In the genomic region with DNA sequence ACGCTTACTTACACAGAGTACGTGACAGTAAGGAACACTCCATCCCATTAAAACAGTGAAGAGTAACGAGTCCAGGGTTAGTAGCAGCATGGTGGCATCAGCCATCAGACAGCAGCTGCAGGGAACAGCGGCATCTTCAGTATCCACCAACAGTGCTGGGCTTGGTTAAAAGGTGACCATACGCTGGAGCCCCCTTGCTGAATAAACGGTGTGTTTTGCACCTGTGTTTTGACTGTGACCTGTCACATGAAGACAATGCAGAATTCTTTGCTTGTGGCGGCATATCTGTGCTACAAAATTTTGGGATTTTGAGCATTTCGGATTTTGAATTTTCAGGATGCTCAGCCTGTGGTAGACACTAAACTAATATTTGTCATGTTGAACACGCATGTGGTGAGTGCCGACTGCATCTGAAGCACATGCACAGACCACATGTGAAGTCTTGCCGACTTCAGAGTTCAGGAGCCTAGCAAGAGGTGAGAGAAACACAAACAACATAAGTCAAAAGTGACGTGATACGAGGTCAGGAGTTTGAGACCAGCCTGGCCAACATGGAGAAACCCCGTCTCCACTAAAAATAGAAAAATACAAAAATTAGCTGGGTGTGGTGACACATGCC, we compare ENCODE assay signal across 23 cellular contexts.
"Had no signal": no experiment of that assay in that cellular context is flagged by ENCODE, and none has a peak within 500 bp of the region (broad histone marks: within the 10 kb centered on the region; RNA-seq: fewer than 3 reads in every experiment).

No MANE protein-coding gene starts in this region.

- H3K9me3 Mint-ChIP-seq: memory B cell; stimulated activated effector memory CD8-positive, alpha-beta T cell treated with anti-CD3 and anti-CD28 coated beads, Interleukin-12 subunit alpha, Interleukin-12 subunit beta, amount 100 ng/mL, for 72 hours had no signal

- H3K9me3 ChIP-seq: colonic mucosa, lower lobe of right lung, prostate gland, suprapubic skin, thyroid gland, upper lobe of left lung had no signal

- H3K27ac ChIP-seq: colonic mucosa, heart left ventricle, lower lobe of right lung, parathyroid adenoma, prostate gland, suprapubic skin, thyroid gland, upper lobe of left lung had no signal

- H3K36me3 ChIP-seq: colonic mucosa, heart left ventricle, lower lobe of right lung, prostate gland, suprapubic skin, thyroid gland, upper lobe of left lung had no signal

- DNase-seq: caudate nucleus; colonic mucosa; dermis blood vessel endothelial cell; effector CD4-positive, alpha-beta T cell; hippocampal formation; kidney glomerular epithelial cell; lower lobe of right lung; occipital lobe; small intestine; stimulated activated CD4-positive, alpha-beta T cell treated with anti-CD3 and anti-CD28 coated beads, Interleukin-12 subunit alpha, Interleukin-12 subunit beta, amount 100 ng/mL, for 4 hours; stimulated activated CD4-positive, alpha-beta T cell treated with anti-CD3 and anti-CD28 coated beads, Interleukin-2, amount 100 ng/mL, for 48 hours; stimulated activated CD8-positive, alpha-beta memory T cell treated with anti-CD3 and anti-CD28 coated beads, Interleukin-4, amount 100 ng/mL, for 48 hours; stimulated activated naive CD8-positive, alpha-beta T cell treated with anti-CD3 and anti-CD28 coated beads, Interleukin-15, Interleukin-2, amounts not matched to agents 100 U/mL and 50 U/mL, for 24 hours; thyroid gland had no signal

- H3K27me3 ChIP-seq: colonic mucosa, thyroid gland, upper lobe of left lung had no signal

- H3K4me1 Mint-ChIP-seq: memory B cell; stimulated activated effector memory CD8-positive, alpha-beta T cell treated with anti-CD3 and anti-CD28 coated beads, Interleukin-12 subunit alpha, Interleukin-12 subunit beta, amount 100 ng/mL, for 72 hours had no signal

- H3K4me1 ChIP-seq: colonic mucosa, parathyroid adenoma, prostate gland, suprapubic skin, upper lobe of left lung had no signal

- H3K36me3 Mint-ChIP-seq: memory B cell; mesothelial cell of epicardium; stimulated activated effector memory CD8-positive, alpha-beta T cell treated with anti-CD3 and anti-CD28 coated beads, Interleukin-12 subunit alpha, Interleukin-12 subunit beta, amount 100 ng/mL, for 72 hours had no signal

- H3K4me3 Mint-ChIP-seq: memory B cell; mesothelial cell of epicardium; nephron; stimulated activated effector memory CD8-positive, alpha-beta T cell treated with anti-CD3 and anti-CD28 coated beads, Interleukin-12 subunit alpha, Interleukin-12 subunit beta, amount 100 ng/mL, for 72 hours had no signal

- H3K27ac Mint-ChIP-seq: memory B cell; mesothelial cell of epicardium; stimulated activated effector memory CD8-positive, alpha-beta T cell treated with anti-CD3 and anti-CD28 coated beads, Interleukin-12 subunit alpha, Interleukin-12 subunit beta, amount 100 ng/mL, for 72 hours had no signal

- H3K4me3 ChIP-seq: colonic mucosa, heart left ventricle, lower lobe of right lung, prostate gland, suprapubic skin, thyroid gland, upper lobe of left lung had no signal

- ATAC-seq: heart left ventricle; lower lobe of right lung; stimulated activated effector memory CD8-positive, alpha-beta T cell treated with anti-CD3 and anti-CD28 coated beads, Interleukin-12 subunit alpha, Interleukin-12 subunit beta, amount 100 ng/mL, for 72 hours; stimulated activated naive CD8-positive, alpha-beta T cell treated with anti-CD3 and anti-CD28 coated beads, Interleukin-15, Interleukin-2, amounts not matched to agents 100 U/mL and 50 U/mL, for 24 hours had no signal
